Comparison of ENCODE assay signal across 7 cellular contexts in the genomic region with DNA sequence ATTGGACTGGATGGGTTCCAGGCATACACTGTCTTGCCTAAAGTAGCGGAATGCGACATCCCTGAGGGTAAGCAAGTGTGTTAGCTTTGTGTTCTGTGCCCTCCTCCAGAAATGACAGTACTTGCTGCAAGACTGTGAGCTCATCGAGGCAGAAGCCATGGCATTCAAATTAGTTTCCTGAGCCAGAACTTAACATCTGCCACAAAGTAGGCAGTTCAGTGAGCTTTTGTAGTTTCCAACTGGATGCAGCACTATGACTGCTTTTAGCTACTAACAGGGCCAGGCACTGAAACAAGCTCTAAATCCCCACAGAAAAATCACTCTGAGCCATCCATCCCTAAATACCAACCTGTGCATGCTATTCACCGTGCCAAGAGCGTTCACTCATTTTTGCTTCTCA. TPM values are rescaled to one million over a fixed set of nuclear protein-coding genes. Genes with fewer than 3 reads are reported as not detected.
DNase-seq lines count a peak whose midpoint lies in the region; ATAC-seq, FAIRE-seq and TF ChIP-seq lines count a peak whose summit lies in the region.

No MANE protein-coding gene starts in this region.

- ATAC-seq in HG02759 (IDR thresholded peaks at IDR 0.05; ENCODE audit: unreplicated experiment) (no peak), HG03520 (IDR thresholded peaks at IDR 0.05; ENCODE audit: unreplicated experiment) (no peak)

- H3K27me3 ChIP-seq in PC-9 (ENCODE audit: insufficient read depth, low read depth) (no peaks in the 10 kb centered on the region), sigmoid colon (no peaks in the 10 kb centered on the region)

- TF ChIP-seq CTCF in PC-9 (conservative IDR thresholded peaks at IDR 0.05) (no peak), epithelial cell of esophagus (IDR thresholded peaks at IDR 0.05; ENCODE audit: insufficient read depth, low read depth, low read length, missing control alignments) (no peak), sigmoid colon (IDR thresholded peaks at IDR 0.05) (no peak)

- H3K4me2 ChIP-seq in PC-9 = peak overlapping the region; percentile 87

- H3F3A ChIP-seq in PC-9 (ENCODE audit: insufficient read depth, low read depth) = no peaks in the 10 kb centered on the region; the same call in 1 of the 2 replicates

- no peaks in the 10 kb centered on the region for H4K20me1 ChIP-seq in PC-9 (ENCODE audit: insufficient read depth)

- peak; percentile 78 for FAIRE-seq in GM12891 (lab: Jason Lieb, UNC)

- intact Hi-C loops in PC-9 (cut with micrococcal nuclease; ENCODE audit: unreplicated experiment) (loop anchor here (5.0 kb wide), 1 partner anchor 580 kb away; no protein-coding TSS in a partner anchor), sigmoid colon (cut with DNase I) (no loop called here)

- POLR2A ChIA-PET in PC-9 (lab: Charles Lee; ENCODE audit: unreplicated experiment) = interaction anchor here (0.5 kb wide), 1 partner anchor 167 kb away, joined by 6 read pairs; no protein-coding TSS in a partner anchor

- no peaks in the 10 kb centered on the region for H3K9me2 ChIP-seq in PC-9 (ENCODE audit: insufficient read depth)

- no peak for TF ChIP-seq EP300 in sigmoid colon (IDR thresholded peaks at IDR 0.05)

- no peak overlapping the region for H2AFZ ChIP-seq in PC-9

- 69 to 86% methylated on average over 5 of the region's 5 CpGs for WGBS in sigmoid colon, 2 donors

- DNase-seq in GM12891 (ENCODE audit: insufficient read length, low spot score) = no peak
- DNase-seq in PC-9 = no peak
- DNase-seq in epithelial cell of esophagus (ENCODE audit: low read depth) = peak; percentile 52
- no peak for DNase-seq in sigmoid colon
- DNase-seq in SHP77 (lab: John Stamatoyannopoulos, UW) = no peak

- no peak for TF ChIP-seq POLR2A in GM12891 (IDR thresholded peaks at IDR 0.05; ENCODE audit: low read depth, low read length)
- TF ChIP-seq POLR2A in sigmoid colon (IDR thresholded peaks at IDR 0.05) = no peak

- H3K36me3 ChIP-seq in PC-9 (ENCODE audit: low read depth) (no peaks in the 10 kb centered on the region), sigmoid colon (no peaks in the 10 kb centered on the region)

- no peak overlapping the region for H3K27ac ChIP-seq in PC-9
- no peak overlapping the region for H3K27ac ChIP-seq in sigmoid colon

- H3K4me3 ChIP-seq in PC-9 (peak overlapping the region; percentile 67; the same call in 1 of the 2 replicates), epithelial cell of esophagus (ENCODE audit: low read length) (no peak overlapping the region), sigmoid colon (peak overlapping the region; percentile 45 to 97 (median 92))

- BruUV-seq in PC-9 (replicated peaks; lab: Mats Ljungman, UMichigan) = no TSS peak

- H3K4me1 ChIP-seq in PC-9 (replicated peaks; ENCODE audit: insufficient read depth) (peaks cover 19% of the 10 kb centered on the region), sigmoid colon (peaks cover 0 to 31% (median 24%) of the 10 kb centered on the region in 4 donors)

- CTCF ChIA-PET in PC-9 (lab: Charles Lee) = no interaction called here

- H3K79me2 ChIP-seq in PC-9 (ENCODE audit: low read depth) = peaks cover 33% of the 10 kb centered on the region

- no peaks in the 10 kb centered on the region for H3K9me3 ChIP-seq in PC-9 (ENCODE audit: insufficient read depth, low read depth)
- no peaks in the 10 kb centered on the region for H3K9me3 ChIP-seq in sigmoid colon

TF ChIP-seq in GM12891, 5 proteins besides CTCF, POLR2A, EP300 and RAD21:
- TF ChIP-seq POU2F2 (IDR thresholded peaks at IDR 0.05; ENCODE audit: low read depth, low read length) = no peak
- no peak for TF ChIP-seq TAF1 (IDR thresholded peaks at IDR 0.05; ENCODE audit: low read depth, low read length)
- no peak for TF ChIP-seq PAX5 (IDR thresholded peaks at IDR 0.05; ENCODE audit: insufficient read depth, low read length, severe bottlenecking)
- TF ChIP-seq POLR2AphosphoS5 (IDR thresholded peaks at IDR 0.05; ENCODE audit: low read depth, low read length) = no peak
- no peak for TF ChIP-seq SPI1 (IDR thresholded peaks at IDR 0.05; ENCODE audit: low read depth, low read length)

RNA-seq across cellular contexts. Expression of a gene that starts 1.2 kb away (rescaled TPM):
- 7.9 TPM for polyA plus RNA-seq in GM12891 (2012; ENCODE audit: low read depth, missing spikeins)
- total RNA-seq in PC-9 (2021) (34.1 and 34.4 TPM in 2 replicates), sigmoid colon (10 to 100 TPM; 37.1 to 52.1 (median 40.3) TPM)
- 10 to 100 TPM; 22.8 to 35.6 (median 28.6) TPM for polyA plus RNA-seq in sigmoid colon
